Comparison of ENCODE assay signal across 8 cellular contexts in genomic region chr6:28266962-28267694, GRCh38. TPM values are rescaled to one million over a fixed set of nuclear protein-coding genes. Genes with fewer than 3 reads are reported as not detected.
DNase-seq lines count a peak whose midpoint lies in the region; ATAC-seq and TF ChIP-seq lines count a peak whose summit lies in the region.

Gene ZSCAN26 (plus strand): TSS chr6:28267143. CDS start chr6:28271920, 4,777 bp downstream.

- no peaks in the 10 kb centered on the region for H3K9me3 Mint-ChIP-seq in natural killer cell treated with Interleukin-12 subunit alpha and Interleukin-12 subunit beta and Interleukin-15 and Interleukin-18, amount 100 ng/mL, for 72 hours

- peaks cover 7 to 9% of the 10 kb centered on the region in 2 donors for H3K27me3 Mint-ChIP-seq in natural killer cell treated with Interleukin-12 subunit alpha and Interleukin-12 subunit beta and Interleukin-15 and Interleukin-18, amount 100 ng/mL, for 72 hours

- DNase-seq in ELR (ENCODE audit: low read depth) (peak; percentile 91), H4 (ENCODE audit: low spot score) (peak; percentile 83), LNCaP clone FGC (ENCODE audit: low read depth) (peak; percentile 60), RPMI7951 (ENCODE audit: low read depth) (peak; percentile 90), fibroblast of the aortic adventitia (ENCODE audit: low read depth) (peak; percentile 94)
- peak; percentile 85 for DNase-seq in activated effector memory CD4-positive, alpha-beta T cell treated with Interleukin-2 at 50 U/mL for 16 hours
- DNase-seq in natural killer cell treated with Interleukin-12 subunit alpha and Interleukin-12 subunit beta and Interleukin-15 and Interleukin-18, amount 100 ng/mL, for 72 hours (ENCODE audit: low spot score) = peak; percentile 88
- DNase-seq in stimulated activated naive CD4-positive, alpha-beta T cell treated with Interleukin-2 at 50 U/mL for 16 hours (lab: John Stamatoyannopoulos, UW) = peak; percentile 88

- peaks cover 6 to 14% of the 10 kb centered on the region in 2 donors for H3K4me1 Mint-ChIP-seq in natural killer cell treated with Interleukin-12 subunit alpha and Interleukin-12 subunit beta and Interleukin-15 and Interleukin-18, amount 100 ng/mL, for 72 hours (ENCODE audit: low read depth in 2 of 2)

- H3K36me3 Mint-ChIP-seq in natural killer cell treated with Interleukin-12 subunit alpha and Interleukin-12 subunit beta and Interleukin-15 and Interleukin-18, amount 100 ng/mL, for 72 hours = no peaks in the 10 kb centered on the region

- no peak within 1 kb of the TSS for H3K27ac Mint-ChIP-seq in natural killer cell treated with Interleukin-12 subunit alpha and Interleukin-12 subunit beta and Interleukin-15 and Interleukin-18, amount 100 ng/mL, for 72 hours

- H3K4me3 ChIP-seq in LNCaP clone FGC (ENCODE audit: low read depth, low read length) (peak within 1 kb of the TSS; percentile 84), fibroblast of the aortic adventitia (ENCODE audit: low read depth, low read length) (peak within 1 kb of the TSS; percentile 69)

- TF ChIP-seq CTCF in LNCaP clone FGC (IDR thresholded peaks at IDR 0.05; ENCODE audit: control insufficient read depth, extremely low read depth, insufficient read depth) = no peak
- TF ChIP-seq CTCF in fibroblast of the aortic adventitia (IDR thresholded peaks at IDR 0.05; ENCODE audit: insufficient read depth, low read length) = no peak

- H3K4me3 Mint-ChIP-seq in natural killer cell treated with Interleukin-12 subunit alpha and Interleukin-12 subunit beta and Interleukin-15 and Interleukin-18, amount 100 ng/mL, for 72 hours = no peak within 1 kb of the TSS

- peak; percentile 94 for ATAC-seq in natural killer cell treated with Interleukin-12 subunit alpha and Interleukin-12 subunit beta and Interleukin-15 and Interleukin-18, amount 100 ng/mL, for 72 hours

RNA-seq across cellular contexts. Expression of gene ZSCAN26, which starts in this region (rescaled TPM):
- total RNA-seq in H4 (2014; rRNA removed; shearing (Covaris generic)) = 13.6 and 14.1 TPM in 2 replicates
- 20.4 and 21.4 TPM in 2 replicates for total RNA-seq in RPMI7951 (2014; rRNA removed; shearing (Covaris generic))
- 8.7 and 20.8 TPM in 2 replicates for total RNA-seq in fibroblast of the aortic adventitia (ENCODE audit: low replicate concordance)
- total RNA-seq in natural killer cell treated with Interleukin-12 subunit alpha and Interleukin-12 subunit beta and Interleukin-15 and Interleukin-18, amount 100 ng/mL, for 72 hours = 1 to 10 TPM; 6.7 to 8.3 TPM

Comparison
In these comparisons a context has a peak if more than half of its experiments do, and no peak if none do; other contexts are left out.
1. Peak in every context shown above with its lines: DNase-seq, ATAC-seq and H3K4me3 ChIP-seq.